ENCODE assay signal across 10 cellular contexts in the genomic region with DNA sequence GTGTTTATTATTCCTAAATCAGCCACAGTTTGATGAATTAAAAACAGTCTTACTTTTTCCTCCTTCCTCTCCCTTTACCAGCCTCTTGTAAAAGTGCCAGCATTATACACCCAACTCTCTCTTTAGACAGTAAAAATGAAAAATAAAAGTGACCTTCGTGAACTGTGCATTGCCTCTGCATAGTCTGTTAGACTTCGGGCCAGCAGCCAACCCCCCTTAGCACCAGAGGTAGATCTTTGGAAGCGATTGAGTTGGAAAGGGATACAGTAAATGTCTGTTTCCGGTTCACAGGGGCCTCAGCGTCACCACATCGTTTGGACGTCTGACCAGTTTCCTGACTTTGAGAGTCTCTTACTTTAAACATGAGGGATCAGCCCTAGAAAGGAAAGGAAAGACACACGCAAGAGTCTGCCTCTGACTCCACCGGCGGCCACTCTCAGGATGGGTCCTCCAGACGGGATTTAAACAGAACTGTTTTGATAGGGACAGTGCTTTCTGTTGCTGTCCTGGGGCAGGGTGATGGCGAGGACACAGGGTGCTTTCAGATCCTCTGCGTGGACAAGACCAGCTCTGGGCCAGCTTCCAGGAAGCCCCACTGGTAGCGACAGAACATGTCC.
DNase-seq lines count a peak whose midpoint lies in the region; ATAC-seq and TF ChIP-seq lines count a peak whose summit lies in the region.
"Had no signal": no experiment of that assay in that cellular context is flagged by ENCODE, and none has a peak within 500 bp of the region (broad histone marks: within the 10 kb centered on the region; RNA-seq: fewer than 3 reads in every experiment).

No MANE protein-coding gene starts in this region.

- H3K9me3 ChIP-seq in PC-3 (ENCODE audit: low read length): no peaks in the 10 kb centered on the region
- H3K9me3 ChIP-seq in colonic mucosa: no peaks in the 10 kb centered on the region

- peak overlapping the region; percentile 79 for H3K4me2 ChIP-seq in PC-3 (ENCODE audit: low read length)

- DNase-seq in PC-3: peak; percentile 71
- DNase-seq in colonic mucosa: peak; percentile 48
- DNase-seq in kidney tubule cell (ENCODE audit: low spot score): peak; percentile 37
- no peak for DNase-seq in NCI-H446 (lab: John Stamatoyannopoulos, UW)
- DNase-seq: activated CD8-positive, alpha-beta memory T cell treated with anti-CD3 and anti-CD28 coated beads, Interleukin-2, amount 50 U/mL, for 48 hours; NCI-H1436 treated with DMSO at 0.1 percent for 48 hours; stimulated activated naive CD8-positive, alpha-beta T cell treated with anti-CD3 and anti-CD28 coated beads, Interleukin-15, amount 100 ng/mL, for 72 hours had no signal

- H3K9ac ChIP-seq in PC-3 (ENCODE audit: low read length): peak overlapping the region; percentile 78
- peak overlapping the region in 1 of 2 donors; percentile 46 for H3K9ac ChIP-seq in colonic mucosa (ENCODE audit: low read depth in 2 of 2, low read length in 2 of 2)

- H3K4me3 ChIP-seq in PC-3 (ENCODE audit: low read length): peak overlapping the region; percentile 48; the same call in 1 of the 2 replicates
- no peak overlapping the region for H3K4me3 ChIP-seq in colonic mucosa
- no peak overlapping the region for H3K4me3 ChIP-seq in urinary bladder (ENCODE audit: low read depth, low read length)

- H3K36me3 ChIP-seq in PC-3 (ENCODE audit: low read depth, low read length) (no peaks in the 10 kb centered on the region), colonic mucosa (no peaks in the 10 kb centered on the region), urinary bladder (ENCODE audit: insufficient read depth) (no peaks in the 10 kb centered on the region)

- H3K79me2 ChIP-seq in PC-3 (ENCODE audit: low read length): no peaks in the 10 kb centered on the region

- H3K4me1 ChIP-seq in PC-3 (ENCODE audit: insufficient read depth, low read length) (peaks cover 24% of the 10 kb centered on the region), colonic mucosa (peaks cover 6% of the 10 kb centered on the region), urinary bladder (ENCODE audit: insufficient read depth) (peaks cover 2% of the 10 kb centered on the region)

- intact Hi-C loops in PC-3 (cut with micrococcal nuclease): no loop called here
- intact Hi-C loops in colonic mucosa (cut with DNase I): no loop called here

- POLR2A ChIA-PET in PC-3 (lab: Charles Lee; ENCODE audit: unreplicated experiment): no interaction called here

- WGBS in urinary bladder: 56% methylated on average over 14 of the region's 14 CpGs

- TF ChIP-seq CTCF in PC-3 (conservative IDR thresholded peaks at IDR 0.05; ENCODE audit: low read depth, low read length): no peak
- TF ChIP-seq CTCF in colonic mucosa (IDR thresholded peaks at IDR 0.05): no peak

- CTCF ChIA-PET in PC-3 (lab: Charles Lee): no interaction called here

- H2AFZ ChIP-seq in PC-3 (ENCODE audit: low read length): peak overlapping the region; percentile 73

- ATAC-seq in PC-3 (peak; percentile 57), GM18517 (IDR thresholded peaks at IDR 0.05; ENCODE audit: unreplicated experiment) (no peak), GM18520 (IDR thresholded peaks at IDR 0.05; ENCODE audit: unreplicated experiment) (no peak)
- ATAC-seq: stimulated activated naive CD8-positive, alpha-beta T cell treated with anti-CD3 and anti-CD28 coated beads, Interleukin-15, amount 100 ng/mL, for 72 hours had no signal

- BruUV-seq in PC-3 (replicated peaks; lab: Mats Ljungman, UMichigan): no TSS peak

- no peaks in the 10 kb centered on the region for H4K20me1 ChIP-seq in PC-3 (ENCODE audit: low read length)

- no peaks in the 10 kb centered on the region for H3F3A ChIP-seq in PC-3 (ENCODE audit: low read length, unreplicated experiment)

- H3K9me2 ChIP-seq in PC-3 (replicated peaks; ENCODE audit: low read length): no peaks in the 10 kb centered on the region

- H3K27me3 ChIP-seq in PC-3 (ENCODE audit: low read length): no peaks in the 10 kb centered on the region
- no peaks in the 10 kb centered on the region for H3K27me3 ChIP-seq in colonic mucosa

- H3K27ac ChIP-seq in PC-3 (ENCODE audit: low read length): peak overlapping the region; percentile 99
- H3K27ac ChIP-seq in colonic mucosa: peak overlapping the region; percentile 74
- peak overlapping the region; percentile 3 for H3K27ac ChIP-seq in urinary bladder (ENCODE audit: low read depth)

Comparison
In these comparisons a context has a peak if more than half of its experiments do, and no peak if none do; other contexts are left out.
1. DNase-seq: peak in PC-3 (single experiment), colonic mucosa (single experiment) and kidney tubule cell (single experiment); none in NCI-H446 (0 of 2).
2. H3K27ac ChIP-seq: peak in every context shown above with its lines; median percentile 99 in PC-3; 74 in colonic mucosa; 3 in urinary bladder.